ENCODE assay signal across 1 cellular context in genomic region chr12:57477710-57478681, GRCh38.
A peak's percentile ranks its signal among the peaks of the same experiment; 100 is the strongest.
TF ChIP-seq lines count a peak whose summit lies in the region.

No MANE protein-coding gene starts in this region.

TF ChIP-seq in K562, 482 proteins besides CTCF, POLR2A, EP300 and RAD21 (continued from another document and continues in another):
- TF ChIP-seq CBX2 (IDR thresholded peaks at IDR 0.05; ENCODE audit: insufficient read depth, low read length, poor library complexity, severe bottlenecking) (no peak), HLTF (IDR thresholded peaks at IDR 0.05) (no peak), ETV6 (IDR thresholded peaks at IDR 0.05; ENCODE audit: borderline replicate concordance in 1 of 2, low read depth in 2 of 2, low read length in 1 of 2) (0 out of 4 replicates have a peak, but pooled peaks of 1 of the 2 experiments have one; percentile 32), ETV6 (CRISPR knock-in tag; IDR thresholded peaks at IDR 0.05; ENCODE audit: borderline replicate concordance) (no peak), MBD1 (CRISPR knock-in tag; IDR thresholded peaks at IDR 0.05) (no peak), LEF1 (IDR thresholded peaks at IDR 0.05) (peak; percentile 10; the same call in 1 of the 2 replicates), TGIF2 (CRISPR knock-in tag; IDR thresholded peaks at IDR 0.05) (no peak), POLR3A (IDR thresholded peaks at IDR 0.05; ENCODE audit: borderline replicate concordance, extremely low read depth, insufficient read depth, insufficient read length) (no peak), ZFP91 (CRISPR knock-in tag; IDR thresholded peaks at IDR 0.05) (no peak), MCM7 (IDR thresholded peaks at IDR 0.05) (no peak), ARID1B (IDR thresholded peaks at IDR 0.05) (peak; percentile 40; the same call in 1 of the 2 replicates), DDX20 (tag; IDR thresholded peaks at IDR 0.05; ENCODE audit: low read depth) (no peak), NFIX (CRISPR knock-in tag; IDR thresholded peaks at IDR 0.05; ENCODE audit: low read depth) (no peak), ZNF280A (IDR thresholded peaks at IDR 0.05; ENCODE audit: low read depth, partially characterized antibody) (no peak), SIRT6 (IDR thresholded peaks at IDR 0.05; ENCODE audit: low read depth, low read length) (no peak), CCAR2 (IDR thresholded peaks at IDR 0.05; ENCODE audit: low read depth, low read length) (no peak), ZBTB11 (CRISPR knock-in tag; IDR thresholded peaks at IDR 0.05) (peak in 1 of 3 experiments; percentile 59; a peak in 2 of 6 replicates), NCOR1 (IDR thresholded peaks at IDR 0.05) (no peak), PHF21A (IDR thresholded peaks at IDR 0.05; ENCODE audit: borderline replicate concordance, low read depth) (no peak), ERF (CRISPR knock-in tag; IDR thresholded peaks at IDR 0.05) (peak; percentile 78; the same call in 1 of the 2 replicates), CCNT2 (IDR thresholded peaks at IDR 0.05; ENCODE audit: borderline replicate concordance, extremely low read depth, insufficient read length, low read depth, low read length) (no peak), PYGO2 (tag; IDR thresholded peaks at IDR 0.05) (no peak), HOXB6 (CRISPR knock-in tag; IDR thresholded peaks at IDR 0.05; ENCODE audit: borderline replicate concordance) (no peak), FOXJ2 (tag; IDR thresholded peaks at IDR 0.05) (no peak), SMARCE1 (IDR thresholded peaks at IDR 0.05) (0 out of 2 replicates have a peak, but pooled peaks have one; percentile 28), NR2C2 (CRISPR knock-in tag; IDR thresholded peaks at IDR 0.05) (no peak), NR2C2 (tag; IDR thresholded peaks at IDR 0.05) (peak; percentile 39; the same call in 1 of the 2 replicates), EZH2 (IDR thresholded peaks at IDR 0.05; ENCODE audit: borderline replicate concordance, low read depth, low read length) (no peak), HDAC2 (IDR thresholded peaks at IDR 0.05) (no peak), TSHZ1 (CRISPR knock-in tag; IDR thresholded peaks at IDR 0.05) (no peak), ZNF449 (CRISPR knock-in tag; IDR thresholded peaks at IDR 0.05) (no peak), ARNT (IDR thresholded peaks at IDR 0.05) (no peak), TARDBP (IDR thresholded peaks at IDR 0.05) (no peak), HES1 (IDR thresholded peaks at IDR 0.05; ENCODE audit: low read depth) (no peak), FOXK2 (conservative IDR thresholded peaks at IDR 0.05 in 1 of 2, IDR thresholded peaks at IDR 0.05 in 1 of 2; ENCODE audit: low read depth in 2 of 2) (no peak), KDM4B (IDR thresholded peaks at IDR 0.05; ENCODE audit: borderline replicate concordance in 2 of 2, low read depth in 1 of 2) (no peak), ATF2 (CRISPR knock-in tag; IDR thresholded peaks at IDR 0.05) (no peak), U2AF2 (optimal IDR thresholded peaks at IDR 0.05; ENCODE audit: low read depth, low read length) (no peak), NR4A1 (CRISPR knock-in tag; IDR thresholded peaks at IDR 0.05) (no peak), NR4A1 (tag; IDR thresholded peaks at IDR 0.05) (no peak), MEF2D (tag; conservative IDR thresholded peaks at IDR 0.05; ENCODE audit: low read depth) (no peak), SAFB (IDR thresholded peaks at IDR 0.05; ENCODE audit: borderline replicate concordance, low read depth, low read length) (no peak), ZFP30 (CRISPR knock-in tag; IDR thresholded peaks at IDR 0.05; ENCODE audit: borderline replicate concordance) (no peak), TFAP4 (CRISPR knock-in tag; IDR thresholded peaks at IDR 0.05; ENCODE audit: borderline replicate concordance) (no peak), JUNB (CRISPR knock-in tag; conservative IDR thresholded peaks at IDR 0.05) (no peak), ZBTB33 (CRISPR knock-in tag; IDR thresholded peaks at IDR 0.05) (no peak), CBX1 (IDR thresholded peaks at IDR 0.05; ENCODE audit: low read depth) (no peak)
